In the genomic region with DNA sequence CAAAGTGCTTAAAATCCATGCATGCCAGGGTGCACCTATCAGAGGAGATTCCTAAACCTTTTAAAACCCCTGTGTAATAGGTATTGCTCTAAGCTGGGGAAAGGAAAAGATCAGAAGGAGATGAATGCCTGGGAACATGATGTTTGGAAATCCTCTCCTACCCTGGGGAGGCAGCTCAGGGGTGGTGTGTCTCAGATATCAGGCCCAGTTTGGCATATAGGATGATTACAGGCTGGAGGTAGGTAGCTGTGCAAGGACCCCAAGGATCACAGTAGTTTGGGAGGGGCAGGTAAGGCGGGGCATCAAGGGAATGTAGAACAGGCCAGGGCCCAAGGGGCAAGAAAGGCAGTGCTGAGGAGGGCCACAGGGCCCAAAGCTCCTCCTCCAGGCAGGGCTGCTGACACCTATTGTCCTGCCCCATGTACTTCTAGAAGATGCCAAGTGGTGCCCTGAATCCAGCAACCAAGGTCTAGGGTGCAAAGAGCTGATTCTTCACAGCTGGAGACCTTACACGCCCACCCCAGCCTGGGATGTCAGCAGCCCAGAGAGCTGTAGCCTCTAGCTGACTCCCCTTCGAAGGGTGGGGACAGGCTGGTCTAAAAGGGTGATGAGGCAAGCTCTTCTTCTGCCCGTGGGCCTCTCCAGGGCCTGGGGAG, we compare ENCODE assay signal across 25 cellular contexts. TPM values are rescaled to one million over a fixed set of nuclear protein-coding genes. Genes with fewer than 3 reads are reported as not detected.
DNase-seq lines count a peak whose midpoint lies in the region; ATAC-seq and TF ChIP-seq lines count a peak whose summit lies in the region.
"Had no signal": no experiment of that assay in that cellular context is flagged by ENCODE, and none has a peak within 500 bp of the region (broad histone marks: within the 10 kb centered on the region; RNA-seq: fewer than 3 reads in every experiment).

No MANE protein-coding gene starts in this region.

- CTCF ChIA-PET in activated CD8-positive, alpha-beta memory T cell treated with anti-CD3 and anti-CD28 coated beads, Interleukin-2, amount 10 ng/mL, durations not matched to agents 7 days and 5 days (lab: Charles Lee), result interaction anchor here (1.6 kb wide), 1 partner anchor 38 kb away, joined by 4 read pairs; no protein-coding TSS in a partner anchor

- H3K9me3 ChIP-seq in sigmoid colon, result no peaks in the 10 kb centered on the region
- H3K9me3 ChIP-seq: A549, BE2C, suprapubic skin had no signal

- WGBS in sigmoid colon, 2 donors, result 88 to 90% methylated on average over 4 of the region's 4 CpGs

- ATAC-seq in activated CD8-positive, alpha-beta memory T cell treated with anti-CD3 and anti-CD28 coated beads, Interleukin-2, amount 10 ng/mL, durations not matched to agents 7 days and 5 days, result no peak
- no peak for ATAC-seq in activated naive CD8-positive, alpha-beta T cell treated with anti-CD3 and anti-CD28 coated beads, Interleukin-2, amount 50 U/mL, for 24 hours
- ATAC-seq in GM21423 (IDR thresholded peaks at IDR 0.05; ENCODE audit: unreplicated experiment), result no peak
- ATAC-seq: A549 had no signal

- DNase-seq in activated CD8-positive, alpha-beta memory T cell treated with anti-CD3 and anti-CD28 coated beads, Interleukin-2, amount 10 ng/mL, durations not matched to agents 7 days and 5 days, result no peak
- DNase-seq in activated CD8-positive, alpha-beta memory T cell treated with anti-CD3 and anti-CD28 coated beads, Interleukin-2, amount 50 U/mL, for 48 hours, result no peak
- DNase-seq in activated naive CD8-positive, alpha-beta T cell treated with anti-CD3 and anti-CD28 coated beads, Interleukin-2, amount 50 U/mL, for 24 hours, result no peak
- peak; percentile 17 for DNase-seq in sigmoid colon
- DNase-seq in ACHN, result no peak
- no peak for DNase-seq in HT-29 (ENCODE audit: low spot score)
- DNase-seq: BE2C, KBM-7, kidney, NCI-H1436, PC-9, Right ventricle myocardium superior, T-helper 9 cell had no signal

- TF ChIP-seq POLR2A in GM18951 (IDR thresholded peaks at IDR 0.05; ENCODE audit: extremely low read depth, insufficient read depth, insufficient read length) (peak; percentile 44), sigmoid colon (IDR thresholded peaks at IDR 0.05) (no peak)

- H3K4me3 ChIP-seq in sigmoid colon, result no peak overlapping the region
- H3K4me3 ChIP-seq: A549, PC-9, suprapubic skin had no signal

- H3K4me1 ChIP-seq in sigmoid colon, result no peaks in the 10 kb centered on the region
- H3K4me1 ChIP-seq: A549, BE2C, suprapubic skin had no signal

- H3K27ac Mint-ChIP-seq in activated CD8-positive, alpha-beta memory T cell treated with anti-CD3 and anti-CD28 coated beads, Interleukin-2, amount 10 ng/mL, durations not matched to agents 7 days and 5 days, result peak overlapping the region; percentile 11
- H3K27ac Mint-ChIP-seq in activated naive CD8-positive, alpha-beta T cell treated with anti-CD3 and anti-CD28 coated beads, Interleukin-2, amount 50 U/mL, for 24 hours, result peak overlapping the region; percentile 52
- H3K27ac Mint-ChIP-seq: activated T-helper 2 cell treated with anti-CD3 and anti-CD28 coated beads, Interferon-gamma antibody, Interleukin-2, Interleukin-4, amounts not matched to agents 10 μg/mL and 5 μg/mL and 100 μg/mL, durations not matched to agents 14 hours and 24 hours and 36 hours had no signal

- H3K27ac ChIP-seq in sigmoid colon, result no peak overlapping the region
- H3K27ac ChIP-seq: A549, PC-9, suprapubic skin had no signal

- H3K4me3 Mint-ChIP-seq in activated CD8-positive, alpha-beta memory T cell treated with anti-CD3 and anti-CD28 coated beads, Interleukin-2, amount 10 ng/mL, durations not matched to agents 7 days and 5 days, result no peak overlapping the region
- no peak overlapping the region for H3K4me3 Mint-ChIP-seq in activated naive CD8-positive, alpha-beta T cell treated with anti-CD3 and anti-CD28 coated beads, Interleukin-2, amount 50 U/mL, for 24 hours
- H3K4me3 Mint-ChIP-seq: central memory CD8-positive, alpha-beta T cell had no signal

- H3K9me3 Mint-ChIP-seq in activated CD8-positive, alpha-beta memory T cell treated with anti-CD3 and anti-CD28 coated beads, Interleukin-2, amount 10 ng/mL, durations not matched to agents 7 days and 5 days (ENCODE audit: low read depth), result no peaks in the 10 kb centered on the region
- H3K9me3 Mint-ChIP-seq in activated naive CD8-positive, alpha-beta T cell treated with anti-CD3 and anti-CD28 coated beads, Interleukin-2, amount 50 U/mL, for 24 hours, result no peaks in the 10 kb centered on the region
- H3K9me3 Mint-ChIP-seq: activated naive CD4-positive, alpha-beta T cell treated with anti-CD3 and anti-CD28 coated beads, Interleukin-2, amount 50 U/mL, for 72 hours; activated T-helper 2 cell treated with anti-CD3 and anti-CD28 coated beads, Interferon-gamma antibody, Interleukin-2, Interleukin-4, amounts not matched to agents 10 μg/mL and 5 μg/mL and 100 μg/mL, durations not matched to agents 14 hours and 24 hours and 36 hours; central memory CD8-positive, alpha-beta T cell had no signal

- in situ Hi-C loops in GM18951 (cut with MboI; ENCODE audit: low sequenced_read_pairs, unreplicated experiment) (no loop called here), ACHN (cut with HindIII; ENCODE audit: low pct_ligation_motif_present, low pct_unique_long_range_greater_than_20kb, low sequenced_read_pairs) (no loop called here)

- peaks cover 15% of the 10 kb centered on the region for H3K4me1 Mint-ChIP-seq in activated CD8-positive, alpha-beta memory T cell treated with anti-CD3 and anti-CD28 coated beads, Interleukin-2, amount 10 ng/mL, durations not matched to agents 7 days and 5 days
- peaks cover 30% of the 10 kb centered on the region for H3K4me1 Mint-ChIP-seq in activated naive CD8-positive, alpha-beta T cell treated with anti-CD3 and anti-CD28 coated beads, Interleukin-2, amount 50 U/mL, for 24 hours

- H3K36me3 Mint-ChIP-seq in activated CD8-positive, alpha-beta memory T cell treated with anti-CD3 and anti-CD28 coated beads, Interleukin-2, amount 10 ng/mL, durations not matched to agents 7 days and 5 days, result peaks cover 21% of the 10 kb centered on the region
- H3K36me3 Mint-ChIP-seq in activated naive CD8-positive, alpha-beta T cell treated with anti-CD3 and anti-CD28 coated beads, Interleukin-2, amount 50 U/mL, for 24 hours (ENCODE audit: low read depth), result peaks cover 15% of the 10 kb centered on the region

- no peaks in the 10 kb centered on the region for H3K36me3 ChIP-seq in sigmoid colon
- H3K36me3 ChIP-seq: BE2C, suprapubic skin had no signal

- TF ChIP-seq CTCF in sigmoid colon (IDR thresholded peaks at IDR 0.05), result no peak

- intact Hi-C loops in sigmoid colon (cut with DNase I), result no loop called here

- no peak for TF ChIP-seq EP300 in sigmoid colon (IDR thresholded peaks at IDR 0.05)

- no peaks in the 10 kb centered on the region for H3K27me3 Mint-ChIP-seq in activated CD8-positive, alpha-beta memory T cell treated with anti-CD3 and anti-CD28 coated beads, Interleukin-2, amount 10 ng/mL, durations not matched to agents 7 days and 5 days
- no peaks in the 10 kb centered on the region for H3K27me3 Mint-ChIP-seq in activated naive CD8-positive, alpha-beta T cell treated with anti-CD3 and anti-CD28 coated beads, Interleukin-2, amount 50 U/mL, for 24 hours
- H3K27me3 Mint-ChIP-seq: central memory CD8-positive, alpha-beta T cell had no signal

- no peaks in the 10 kb centered on the region for H3K27me3 ChIP-seq in sigmoid colon
- H3K27me3 ChIP-seq: BE2C, suprapubic skin had no signal

RNA-seq across cellular contexts. Expression of a gene that starts 17.6 kb away (rescaled TPM):
- total RNA-seq in activated CD8-positive, alpha-beta memory T cell treated with anti-CD3 and anti-CD28 coated beads, Interleukin-2, amount 10 ng/mL, durations not matched to agents 7 days and 5 days, result 100 to 1,000 TPM; 231 to 248 TPM
- total RNA-seq in sigmoid colon, result 1 to 10 TPM; 1.7 to 8.7 (median 5.9) TPM
- polyA plus RNA-seq in sigmoid colon, result 10 to 100 TPM in 2 of 3 donors, 1 to 10 TPM in 1; 6.2 to 48.3 (median 13.2) TPM
- not detected in 2 replicates for total RNA-seq in HT-29 (2014; rRNA removed; shearing (Covaris generic))
- total RNA-seq: dermis microvascular lymphatic vessel endothelial cell, glomerular endothelial cell, H4, NCI-H460, PC-9, pulmonary artery endothelial cell had no signal
- polyA plus RNA-seq: A549 had no signal

RNA-seq across cellular contexts. Expression of a gene that starts 46.3 kb away (rescaled TPM):
- 1 to 10 TPM; 5.5 to 7.3 TPM for total RNA-seq in activated CD8-positive, alpha-beta memory T cell treated with anti-CD3 and anti-CD28 coated beads, Interleukin-2, amount 10 ng/mL, durations not matched to agents 7 days and 5 days
- 10 to 100 TPM in 3 of 4 donors, 1 to 10 TPM in 1; 9.3 to 18.1 (median 13.4) TPM for total RNA-seq in sigmoid colon
- 10 to 100 TPM in 1 of 3 donors, 1 to 10 TPM in 2; 6.6 to 18.0 (median 6.7) TPM for polyA plus RNA-seq in sigmoid colon
- total RNA-seq in HT-29 (2014; rRNA removed; shearing (Covaris generic)), result 38.6 and 46.7 TPM in 2 replicates

RNA-seq across cellular contexts. Expression of a gene that starts 58.6 kb away (rescaled TPM):
- total RNA-seq in activated CD8-positive, alpha-beta memory T cell treated with anti-CD3 and anti-CD28 coated beads, Interleukin-2, amount 10 ng/mL, durations not matched to agents 7 days and 5 days, result 1 to 10 TPM; 1.0 to 1.2 TPM
- total RNA-seq in sigmoid colon, result 10 to 100 TPM in 1 of 4 donors, 1 to 10 TPM in 3; 2.6 to 11.1 (median 4.7) TPM
- polyA plus RNA-seq in sigmoid colon, result 1 to 10 TPM; 1.8 to 3.3 (median 2.5) TPM
- total RNA-seq in HT-29 (2014; rRNA removed; shearing (Covaris generic)), result not detected in 2 replicates
- total RNA-seq: dermis microvascular lymphatic vessel endothelial cell, glomerular endothelial cell, NCI-H460, PC-9, pulmonary artery endothelial cell had no signal
- polyA plus RNA-seq: A549 had no signal

Comparison
In these comparisons a context has a peak if more than half of its experiments do, and no peak if none do; other contexts are left out.
1. RNA of a gene that starts 17.6 kb away (total RNA-seq): 231 to 248 TPM in activated CD8-positive, alpha-beta memory T cell treated with anti-CD3 and anti-CD28 coated beads, Interleukin-2, amount 10 ng/mL, durations not matched to agents 7 days and 5 days; 1.7 to 8.7 TPM in sigmoid colon and not detected in HT-29; every median in the first group is over 10 times any median in the second.